Comparison of ENCODE assay signal across 15 cellular contexts in genomic region chr18:47404845-47405244, GRCh38.
DNase-seq lines count a peak whose midpoint lies in the region; ATAC-seq and TF ChIP-seq lines count a peak whose summit lies in the region.
"Had no signal": no experiment of that assay in that cellular context is flagged by ENCODE, and none has a peak within 500 bp of the region (broad histone marks: within the 10 kb centered on the region; RNA-seq: fewer than 3 reads in every experiment).

No MANE protein-coding gene starts in this region.

- CTCF ChIA-PET in activated CD4-positive, alpha-beta memory T cell treated with anti-CD3 and anti-CD28 coated beads, Interleukin-2, amount 10 ng/mL, durations not matched to agents 7 days and 5 days (lab: Charles Lee), result no interaction called here

- no peaks in the 10 kb centered on the region for H3K27me3 Mint-ChIP-seq in activated CD4-positive, alpha-beta memory T cell treated with anti-CD3 and anti-CD28 coated beads, Interleukin-2, amount 10 ng/mL, durations not matched to agents 7 days and 5 days

- no peaks in the 10 kb centered on the region for H3K9me3 ChIP-seq in HUES48 (ENCODE audit: control insufficient read depth, insufficient read depth, low read length)
- H3K9me3 ChIP-seq in Peyer's patch, result no peaks in the 10 kb centered on the region
- H3K9me3 ChIP-seq: BLaER1, HAP-1 had no signal

- DNase-seq in ELF-1 (ENCODE audit: low read depth, low spot score) (peak; percentile 62), NCI-H69 (lab: John Stamatoyannopoulos, UW) (peak; percentile 85), iPS-NIHi11 (ENCODE audit: low spot score) (peak; percentile 43), D341Med (ENCODE audit: low spot score) (no peak), Peyer's patch (no peak)
- DNase-seq in activated CD4-positive, alpha-beta memory T cell treated with anti-CD3 and anti-CD28 coated beads, Interleukin-2, amount 10 ng/mL, durations not matched to agents 7 days and 5 days, result no peak
- DNase-seq: 8988T, AML-193, DMS 273 treated with DMSO at 0.1 percent for 48 hours, DMS79, GF-D8 had no signal

- H3K4me1 ChIP-seq in HUES48 (ENCODE audit: control insufficient read depth, insufficient read depth, low read length) (peaks cover 15% of the 10 kb centered on the region), Peyer's patch (no peaks in the 10 kb centered on the region)
- H3K4me1 ChIP-seq: BLaER1, HAP-1 had no signal

- POLR2A ChIA-PET in activated CD4-positive, alpha-beta memory T cell treated with anti-CD3 and anti-CD28 coated beads, Interleukin-2, amount 10 ng/mL, durations not matched to agents 7 days and 5 days (lab: Charles Lee), result no interaction called here

- no peak overlapping the region for H3K27ac Mint-ChIP-seq in activated CD4-positive, alpha-beta memory T cell treated with anti-CD3 and anti-CD28 coated beads, Interleukin-2, amount 10 ng/mL, durations not matched to agents 7 days and 5 days

- no peak for TF ChIP-seq POLR2A in Peyer's patch (IDR thresholded peaks at IDR 0.05)

- H3K4me1 Mint-ChIP-seq in activated CD4-positive, alpha-beta memory T cell treated with anti-CD3 and anti-CD28 coated beads, Interleukin-2, amount 10 ng/mL, durations not matched to agents 7 days and 5 days, result no peaks in the 10 kb centered on the region

- H3K4me3 Mint-ChIP-seq in activated CD4-positive, alpha-beta memory T cell treated with anti-CD3 and anti-CD28 coated beads, Interleukin-2, amount 10 ng/mL, durations not matched to agents 7 days and 5 days, result no peak overlapping the region

- TF ChIP-seq CTCF in Peyer's patch (IDR thresholded peaks at IDR 0.05), result no peak

- no peaks in the 10 kb centered on the region for H3K9me3 Mint-ChIP-seq in activated CD4-positive, alpha-beta memory T cell treated with anti-CD3 and anti-CD28 coated beads, Interleukin-2, amount 10 ng/mL, durations not matched to agents 7 days and 5 days

- ATAC-seq in HG02610 (IDR thresholded peaks at IDR 0.05; ENCODE audit: unreplicated experiment), result no peak

- H3K27me3 ChIP-seq in HUES48 (ENCODE audit: control insufficient read depth, insufficient read depth, low read length) (no peaks in the 10 kb centered on the region), Peyer's patch (no peaks in the 10 kb centered on the region)
- H3K27me3 ChIP-seq: BLaER1 had no signal

- no peak overlapping the region for H3K27ac ChIP-seq in HUES48 (ENCODE audit: low read depth, low read length)
- H3K27ac ChIP-seq in Peyer's patch, result no peak overlapping the region
- H3K27ac ChIP-seq: BLaER1 had no signal

- H3K36me3 ChIP-seq in HUES48 (ENCODE audit: control insufficient read depth, insufficient read depth, low read length) (no peaks in the 10 kb centered on the region), Peyer's patch (no peaks in the 10 kb centered on the region)
- H3K36me3 ChIP-seq: BLaER1, HAP-1 had no signal

- H3K36me3 Mint-ChIP-seq in activated CD4-positive, alpha-beta memory T cell treated with anti-CD3 and anti-CD28 coated beads, Interleukin-2, amount 10 ng/mL, durations not matched to agents 7 days and 5 days (ENCODE audit: low read depth), result no peaks in the 10 kb centered on the region

- H3K4me3 ChIP-seq in HUES48 (ENCODE audit: low read depth, low read length) (peak overlapping the region; percentile 29; the same call in 1 of the 2 replicates), Peyer's patch (no peak overlapping the region)
- H3K4me3 ChIP-seq: BLaER1, HAP-1 had no signal

- no peak overlapping the region for H3K9ac ChIP-seq in HUES48 (ENCODE audit: low read depth, low read length)
- H3K9ac ChIP-seq: BLaER1 had no signal

Comparison
In these comparisons a context has a peak if more than half of its experiments do, and no peak if none do; other contexts are left out.
1. DNase-seq: peak in ELF-1 (single experiment), NCI-H69 (single experiment) and iPS-NIHi11 (single experiment); none in activated CD4-positive, alpha-beta memory T cell treated with anti-CD3 and anti-CD28 coated beads, Interleukin-2, amount 10 ng/mL, durations not matched to agents 7 days and 5 days (single experiment), D341Med (single experiment) and Peyer's patch (0 of 3).